In the genomic region with DNA sequence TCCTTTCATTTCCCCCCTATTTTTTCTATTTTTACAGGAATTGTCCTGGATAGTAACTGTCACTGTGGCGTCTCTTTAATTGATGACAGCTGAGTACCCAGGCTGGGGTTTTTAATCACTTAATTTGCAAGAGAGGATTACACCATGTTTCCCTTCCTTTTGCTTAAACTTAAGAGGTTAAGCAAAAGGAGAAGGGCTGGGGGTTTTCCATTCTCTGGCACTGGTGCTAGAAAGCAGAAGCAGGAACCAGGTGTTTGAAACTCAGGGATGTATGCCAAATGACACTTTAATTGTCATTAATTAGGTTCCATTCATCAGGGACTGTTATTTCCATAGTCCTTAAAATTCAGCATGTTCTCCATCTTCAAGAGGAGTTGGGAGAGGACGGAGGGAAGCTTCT, we compare ENCODE assay signal across 20 cellular contexts.
"Had no signal": no experiment of that assay in that cellular context is flagged by ENCODE, and none has a peak within 500 bp of the region (broad histone marks: within the 10 kb centered on the region; RNA-seq: fewer than 3 reads in every experiment).

No MANE protein-coding gene starts in this region.

- H3K27ac Mint-ChIP-seq: activated naive CD4-positive, alpha-beta T cell treated with anti-CD3 and anti-CD28 coated beads, Interleukin-2, amount 50 U/mL, for 24 hours; activated T-cell treated with anti-CD3 and anti-CD28 coated beads, Interleukin-2, amount 50 U/mL, for 72 hours; nephron; stimulated activated naive CD8-positive, alpha-beta T cell treated with anti-CD3 and anti-CD28 coated beads, Interleukin-15, amount 100 ng/mL, for 72 hours had no signal

- H3K27me3 ChIP-seq: adrenal gland, left lung, vagina had no signal

- H3K9me3 Mint-ChIP-seq: nephron had no signal

- H3K4me3 ChIP-seq: adrenal gland, left lung, smooth muscle cell, vagina had no signal

- H3K4me2 ChIP-seq: smooth muscle cell had no signal

- H3K4me1 Mint-ChIP-seq: activated naive CD4-positive, alpha-beta T cell treated with anti-CD3 and anti-CD28 coated beads, Interleukin-2, amount 50 U/mL, for 24 hours; nephron; stimulated activated naive CD8-positive, alpha-beta T cell treated with anti-CD3 and anti-CD28 coated beads, Interleukin-15, amount 100 ng/mL, for 72 hours had no signal

- H3K36me3 ChIP-seq: adrenal gland, left lung, vagina had no signal

- H3K27me3 Mint-ChIP-seq: activated naive CD4-positive, alpha-beta T cell treated with anti-CD3 and anti-CD28 coated beads, Interleukin-2, amount 50 U/mL, for 24 hours; stimulated activated naive CD8-positive, alpha-beta T cell treated with anti-CD3 and anti-CD28 coated beads, Interleukin-15, amount 100 ng/mL, for 72 hours had no signal

- ATAC-seq: activated T-cell treated with anti-CD3 and anti-CD28 coated beads, Interleukin-2, amount 50 U/mL, for 72 hours; left lung; sciatic nerve; stimulated activated naive CD8-positive, alpha-beta T cell treated with anti-CD3 and anti-CD28 coated beads, Interleukin-15, amount 100 ng/mL, for 72 hours had no signal

- H3K27ac ChIP-seq: adrenal gland, left lung, vagina, VCaP had no signal

- H3K4me3 Mint-ChIP-seq: activated naive CD4-positive, alpha-beta T cell treated with anti-CD3 and anti-CD28 coated beads, Interleukin-2, amount 50 U/mL, for 24 hours; activated T-cell treated with anti-CD3 and anti-CD28 coated beads, Interleukin-2, amount 50 U/mL, for 72 hours; nephron; stimulated activated naive CD8-positive, alpha-beta T cell treated with anti-CD3 and anti-CD28 coated beads, Interleukin-15, amount 100 ng/mL, for 72 hours had no signal

- H3K36me3 Mint-ChIP-seq: activated naive CD4-positive, alpha-beta T cell treated with anti-CD3 and anti-CD28 coated beads, Interleukin-2, amount 50 U/mL, for 24 hours had no signal

- H3K9me3 ChIP-seq: adrenal gland, left lung, vagina had no signal

- H3K4me1 ChIP-seq: adrenal gland, left lung, vagina had no signal

- DNase-seq: activated CD4-positive, alpha-beta T cell treated with anti-CD3 and anti-CD28 coated beads for 1 hour; activated effector memory CD4-positive, alpha-beta T cell treated with anti-CD3 and anti-CD28 coated beads, Interleukin-2, amount 50 U/mL, for 16 hours; activated T-cell treated with anti-CD3 and anti-CD28 coated beads, Interleukin-2, amount 50 U/mL, for 72 hours; adrenal gland; cerebellar nuclear complex; cortex of kidney; erythroblast; head of caudate nucleus; left lung; midbrain; nucleus accumbens; stimulated activated CD4-positive, alpha-beta T cell treated with anti-CD3 and anti-CD28 coated beads, Interleukin-4, amount 100 ng/mL, for 1 hour; stimulated activated naive CD8-positive, alpha-beta T cell treated with anti-CD3 and anti-CD28 coated beads, Interleukin-15, amount 100 ng/mL, for 72 hours; trophoblast cell had no signal
